ENCODE assay signal across 8 cellular contexts in genomic region chr20:3239026-3239866, GRCh38. TPM values are rescaled to one million over a fixed set of nuclear protein-coding genes. Genes with fewer than 3 reads are reported as not detected.
DNase-seq lines count a peak whose midpoint lies in the region; ATAC-seq, FAIRE-seq and TF ChIP-seq lines count a peak whose summit lies in the region.

SLC4A11 (minus strand) TSS chr20:3239190; CDS start chr20:3239137, 53 bp downstream.

- H3K36me3 Mint-ChIP-seq in T-helper 2 cell treated with Interferon-gamma antibody and Interleukin-4, amounts not matched to agents 5 μg/mL and 100 μg/mL, for 36 hours (ENCODE audit: low read depth), result no peaks in the 10 kb centered on the region

- H2AFZ ChIP-seq in KMS-11 (ENCODE audit: low read depth), result peak within 1 kb of the TSS; percentile 75

- H3K9me3 Mint-ChIP-seq in T-helper 2 cell treated with Interferon-gamma antibody and Interleukin-4, amounts not matched to agents 5 μg/mL and 100 μg/mL, for 36 hours, result no peaks in the 10 kb centered on the region

- ATAC-seq in left lobe of liver (peak; percentile 82), HG03139 (IDR thresholded peaks at IDR 0.05; ENCODE audit: unreplicated experiment) (no peak)
- peak; percentile 53 for ATAC-seq in stimulated activated naive CD8-positive, alpha-beta T cell treated with anti-CD3 and anti-CD28 coated beads, Interleukin-15, Interleukin-2, amounts not matched to agents 100 U/mL and 50 U/mL, for 24 hours

- no peak within 1 kb of the TSS for H3K27ac ChIP-seq in A673 (ENCODE audit: low read depth, low read length, poor library complexity, severe bottlenecking)
- H3K27ac ChIP-seq in KMS-11, result no peak within 1 kb of the TSS
- H3K27ac ChIP-seq in coronary artery, result no peak within 1 kb of the TSS

- peak within 1 kb of the TSS; percentile 89 for H3K4me3 Mint-ChIP-seq in T-helper 2 cell treated with Interferon-gamma antibody and Interleukin-4, amounts not matched to agents 5 μg/mL and 100 μg/mL, for 36 hours

- H3K4me1 Mint-ChIP-seq in T-helper 2 cell treated with Interferon-gamma antibody and Interleukin-4, amounts not matched to agents 5 μg/mL and 100 μg/mL, for 36 hours (ENCODE audit: low read depth), result peaks cover 8% of the 10 kb centered on the region

- no peak for FAIRE-seq in GM12892 (lab: Jason Lieb, UNC)

- H3K4me1 ChIP-seq in A673 (ENCODE audit: insufficient read depth, low read length, poor library complexity, severe bottlenecking) (peaks cover 9% of the 10 kb centered on the region), KMS-11 (ENCODE audit: low read depth, poor library complexity, severe bottlenecking) (no peaks in the 10 kb centered on the region)

- H3K79me2 ChIP-seq in KMS-11 (ENCODE audit: insufficient read depth, low read depth), result no peaks in the 10 kb centered on the region

- CTCF ChIA-PET in A673 (lab: Charles Lee), result interaction anchor here (0.6 to 0.8 kb wide), 4 partner anchors 20 to 135 kb away, joined by 3 to 8 read pairs (median 3); no protein-coding TSS in a partner anchor

- H3K9me3 ChIP-seq in A673 (ENCODE audit: low read depth, low read length, poor library complexity, severe bottlenecking), result no peaks in the 10 kb centered on the region

- no peak for TF ChIP-seq CTCF in A673 (conservative IDR thresholded peaks at IDR 0.05; ENCODE audit: low read depth, low read length)
- no peak for TF ChIP-seq CTCF in KMS-11 (conservative IDR thresholded peaks at IDR 0.05; ENCODE audit: low read depth, low read length)
- TF ChIP-seq CTCF in coronary artery (IDR thresholded peaks at IDR 0.05), result no peak

- POLR2A ChIA-PET in A673 (lab: Charles Lee; ENCODE audit: low non-redundant PET), result no interaction called here

- no peak for TF ChIP-seq POLR2A in GM12892 (IDR thresholded peaks at IDR 0.05; ENCODE audit: low read depth, low read length)

- peaks cover 53% of the 10 kb centered on the region for H3K27me3 Mint-ChIP-seq in T-helper 2 cell treated with Interferon-gamma antibody and Interleukin-4, amounts not matched to agents 5 μg/mL and 100 μg/mL, for 36 hours (ENCODE audit: low read depth)

- peak within 1 kb of the TSS; percentile 60 for H3K4me2 ChIP-seq in KMS-11

- no TSS peak for BruUV-seq in A673 (replicated peaks; lab: Mats Ljungman, UMichigan)

- peak within 1 kb of the TSS; percentile 55; the same call in 1 of the 2 replicates for H3K9ac ChIP-seq in KMS-11

- no peak within 1 kb of the TSS for H3K27ac Mint-ChIP-seq in T-helper 2 cell treated with Interferon-gamma antibody and Interleukin-4, amounts not matched to agents 5 μg/mL and 100 μg/mL, for 36 hours

- DNase-seq in A673 (ENCODE audit: low spot score), result peak; percentile 61
- peak; percentile 78 for DNase-seq in GM12892 (ENCODE audit: insufficient read length)
- peak; percentile 34 for DNase-seq in T-helper 2 cell treated with Interferon-gamma antibody and Interleukin-4, amounts not matched to agents 5 μg/mL and 100 μg/mL, for 36 hours (ENCODE audit: low spot score)
- no peak for DNase-seq in coronary artery (ENCODE audit: low spot score)
- DNase-seq in left lobe of liver (ENCODE audit: low spot score), result no peak
- DNase-seq in stimulated activated naive CD8-positive, alpha-beta T cell treated with anti-CD3 and anti-CD28 coated beads, Interleukin-15, Interleukin-2, amounts not matched to agents 100 U/mL and 50 U/mL, for 24 hours, result peak; percentile 59

- H3K36me3 ChIP-seq in A673 (ENCODE audit: insufficient read depth, low read length, poor library complexity, severe bottlenecking) (no peaks in the 10 kb centered on the region), KMS-11 (ENCODE audit: insufficient read depth) (no peaks in the 10 kb centered on the region)

- H4K20me1 ChIP-seq in KMS-11 (ENCODE audit: insufficient read depth), result no peaks in the 10 kb centered on the region

- H3K27me3 ChIP-seq in A673 (replicated peaks; ENCODE audit: insufficient read depth, low read depth, low read length, poor library complexity) (peaks cover 44% of the 10 kb centered on the region), KMS-11 (ENCODE audit: insufficient read depth, low read depth) (no peaks in the 10 kb centered on the region)

- H3K4me3 ChIP-seq in A673 (ENCODE audit: low read depth, low read length, poor library complexity, severe bottlenecking), result peak within 1 kb of the TSS; percentile 48
- H3K4me3 ChIP-seq in KMS-11 (IDR thresholded peaks at IDR 0.05; ENCODE audit: insufficient read depth, low read depth, low read length), result no peak within 1 kb of the TSS
- peak within 1 kb of the TSS; percentile 77 for H3K4me3 ChIP-seq in coronary artery

- intact Hi-C loops in A673 (cut with micrococcal nuclease; ENCODE audit: unreplicated experiment), result no loop called here

RNA-seq across cellular contexts. Expression of gene SLC4A11, which starts in this region (rescaled TPM):
- total RNA-seq in A673 (2021) (1.1 and 1.5 TPM in 2 replicates), left lobe of liver (0.18 TPM)
- polyA plus RNA-seq in GM12892 (2012; ENCODE audit: missing spikeins), result not detected

Comparison
In these comparisons a context has a peak if more than half of its experiments do, and no peak if none do; other contexts are left out.
1. Peak in ATAC-seq in left lobe of liver; RNA of the gene not detected or under 1 TPM.
2. DNase-seq: peak in A673 (single experiment), GM12892 (single experiment), T-helper 2 cell treated with Interferon-gamma antibody and Interleukin-4, amounts not matched to agents 5 μg/mL and 100 μg/mL, for 36 hours (single experiment) and stimulated activated naive CD8-positive, alpha-beta T cell treated with anti-CD3 and anti-CD28 coated beads, Interleukin-15, Interleukin-2, amounts not matched to agents 100 U/mL and 50 U/mL, for 24 hours (single experiment); none in coronary artery (single experiment) and left lobe of liver (single experiment).